In the genomic region with DNA sequence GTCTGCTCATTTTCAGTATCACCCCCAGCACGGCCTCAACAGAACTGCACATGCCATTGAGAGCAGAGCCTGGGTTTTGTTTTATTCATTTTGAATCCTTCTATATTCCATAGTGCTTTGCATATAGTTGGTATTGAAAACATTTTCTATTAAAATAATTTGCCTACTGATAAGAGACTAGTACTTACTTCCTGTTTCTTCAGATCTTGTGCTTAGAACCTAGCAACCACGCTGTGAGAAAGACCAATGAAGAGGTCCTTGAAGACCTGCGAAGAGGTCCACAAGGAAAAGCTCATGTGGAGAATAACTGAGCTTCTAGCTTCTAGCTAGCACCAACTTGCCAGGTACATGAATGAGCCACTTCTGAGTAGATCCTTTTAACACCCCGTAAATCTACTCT, we compare ENCODE assay signal across 18 cellular contexts. TPM values are rescaled to one million over a fixed set of nuclear protein-coding genes. Genes with fewer than 3 reads are reported as not detected.
DNase-seq lines count a peak whose midpoint lies in the region; ATAC-seq and TF ChIP-seq lines count a peak whose summit lies in the region.
"Had no signal": no experiment of that assay in that cellular context is flagged by ENCODE, and none has a peak within 500 bp of the region (broad histone marks: within the 10 kb centered on the region; RNA-seq: fewer than 3 reads in every experiment).

No MANE protein-coding gene starts in this region.

- H3K4me1 ChIP-seq in HUES64 (ENCODE audit: insufficient read depth, low read length), result no peaks in the 10 kb centered on the region
- no peaks in the 10 kb centered on the region for H3K4me1 ChIP-seq in ascending aorta

- H3K27ac Mint-ChIP-seq in activated B cell treated with CpG ODN at 0.5 μM for 24 hours, result peak overlapping the region; percentile 31
- H3K27ac Mint-ChIP-seq in activated CD4-positive, alpha-beta T cell treated with anti-CD3 and anti-CD28 coated beads, Interleukin-2, amount 10 ng/mL, durations not matched to agents 24 days and 14 days, result no peak overlapping the region
- H3K27ac Mint-ChIP-seq: CD4-positive, alpha-beta T cell; T-helper 1 cell treated with Interleukin-12 subunit alpha and Interleukin-12 subunit beta and Interleukin-4 antibody, amounts not matched to agents 30 μg/mL and 1 μg/mL, for 36 hours had no signal

- no peak overlapping the region for H3K4me3 Mint-ChIP-seq in activated B cell treated with CpG ODN at 0.5 μM for 24 hours
- no peak overlapping the region for H3K4me3 Mint-ChIP-seq in activated CD4-positive, alpha-beta T cell treated with anti-CD3 and anti-CD28 coated beads, Interleukin-2, amount 10 ng/mL, durations not matched to agents 24 days and 14 days
- H3K4me3 Mint-ChIP-seq: CD4-positive, alpha-beta T cell; T-helper 1 cell treated with Interleukin-12 subunit alpha and Interleukin-12 subunit beta and Interleukin-4 antibody, amounts not matched to agents 30 μg/mL and 1 μg/mL, for 36 hours had no signal

- no peaks in the 10 kb centered on the region for H3K27me3 Mint-ChIP-seq in activated B cell treated with CpG ODN at 0.5 μM for 24 hours
- H3K27me3 Mint-ChIP-seq in activated CD4-positive, alpha-beta T cell treated with anti-CD3 and anti-CD28 coated beads, Interleukin-2, amount 10 ng/mL, durations not matched to agents 24 days and 14 days, result no peaks in the 10 kb centered on the region
- H3K27me3 Mint-ChIP-seq: CD4-positive, alpha-beta T cell had no signal

- no peak overlapping the region for H3K9ac ChIP-seq in HUES64 (ENCODE audit: low read depth, low read length)
- H3K9ac ChIP-seq: SK-N-SH had no signal

- H3K9me3 Mint-ChIP-seq in activated B cell treated with CpG ODN at 0.5 μM for 24 hours, result no peaks in the 10 kb centered on the region
- no peaks in the 10 kb centered on the region for H3K9me3 Mint-ChIP-seq in activated CD4-positive, alpha-beta T cell treated with anti-CD3 and anti-CD28 coated beads, Interleukin-2, amount 10 ng/mL, durations not matched to agents 24 days and 14 days
- H3K9me3 Mint-ChIP-seq: CD4-positive, alpha-beta T cell; T-helper 1 cell treated with Interleukin-12 subunit alpha and Interleukin-12 subunit beta and Interleukin-4 antibody, amounts not matched to agents 30 μg/mL and 1 μg/mL, for 36 hours had no signal

- no peaks in the 10 kb centered on the region for H3K9me3 ChIP-seq in HUES64 (ENCODE audit: insufficient read depth, low read depth, low read length)
- no peaks in the 10 kb centered on the region for H3K9me3 ChIP-seq in ascending aorta
- H3K9me3 ChIP-seq: SK-N-SH had no signal

- peak; percentile 45 for ATAC-seq in activated B cell treated with CpG ODN at 0.5 μM for 24 hours (ENCODE audit: low read depth)
- no peak for ATAC-seq in GM18511 (IDR thresholded peaks at IDR 0.05; ENCODE audit: unreplicated experiment)
- ATAC-seq: HepG2 had no signal

- H3K27me3 ChIP-seq in HUES64 (ENCODE audit: insufficient read depth, low read length) (no peaks in the 10 kb centered on the region), ascending aorta (no peaks in the 10 kb centered on the region)

- TF ChIP-seq CTCF in GM12865 (IDR thresholded peaks at IDR 0.05; ENCODE audit: insufficient read depth, low read depth, low read length, missing control alignments) (no peak), activated B cell treated with CpG ODN at 0.5 μM for 24 hours (IDR thresholded peaks at IDR 0.05) (no peak), ascending aorta (IDR thresholded peaks at IDR 0.05) (no peak)

- H3K4me3 ChIP-seq in GM12865 (ENCODE audit: low read depth, low read length) (no peak overlapping the region), HUES64 (ENCODE audit: low read length) (no peak overlapping the region), ascending aorta (no peak overlapping the region)

- H3K36me3 ChIP-seq in HUES64 (ENCODE audit: insufficient read depth, low read length) (peaks cover 26% of the 10 kb centered on the region; the same call in 1 of the 2 replicates), ascending aorta (peaks cover 4 to 18% of the 10 kb centered on the region in 2 donors)

- intact Hi-C loops in activated B cell treated with CpG ODN at 0.5 μM for 24 hours (cut with micrococcal nuclease) (no loop called here), ascending aorta (cut with DNase I) (no loop called here)
- intact Hi-C loops in activated CD4-positive, alpha-beta T cell treated with anti-CD3 and anti-CD28 coated beads, Interleukin-2, amount 10 ng/mL, durations not matched to agents 24 days and 14 days (cut with micrococcal nuclease), result no loop called here

- peaks cover 12% of the 10 kb centered on the region for H3K4me1 Mint-ChIP-seq in activated B cell treated with CpG ODN at 0.5 μM for 24 hours
- H3K4me1 Mint-ChIP-seq in activated CD4-positive, alpha-beta T cell treated with anti-CD3 and anti-CD28 coated beads, Interleukin-2, amount 10 ng/mL, durations not matched to agents 24 days and 14 days, result no peaks in the 10 kb centered on the region

- CTCF ChIA-PET in activated B cell treated with CpG ODN at 0.5 μM for 24 hours (lab: Charles Lee), result no interaction called here

- H3K36me3 Mint-ChIP-seq in activated B cell treated with CpG ODN at 0.5 μM for 24 hours (ENCODE audit: low read depth), result peaks cover 61% of the 10 kb centered on the region
- H3K36me3 Mint-ChIP-seq in activated CD4-positive, alpha-beta T cell treated with anti-CD3 and anti-CD28 coated beads, Interleukin-2, amount 10 ng/mL, durations not matched to agents 24 days and 14 days (ENCODE audit: low read depth), result peaks cover 11% of the 10 kb centered on the region

- peak; percentile 3 for DNase-seq in GM12865 (ENCODE audit: low read depth)
- DNase-seq in NCI-H1048 (lab: John Stamatoyannopoulos, UW), result peak; percentile 47
- no peak for DNase-seq in activated B cell treated with CpG ODN at 0.5 μM for 24 hours
- DNase-seq in ascending aorta (ENCODE audit: low spot score in 2 of 2), result no peak
- DNase-seq in NCI-H2196 treated with DMSO at 0.1 percent for 48 hours (lab: John Stamatoyannopoulos, UW; ENCODE audit: unreplicated experiment), result no peak
- no peak for DNase-seq in activated CD4-positive, alpha-beta T cell treated with anti-CD3 and anti-CD28 coated beads, Interleukin-2, amount 10 ng/mL, durations not matched to agents 24 days and 14 days
- DNase-seq: AML-193; CD4-positive, alpha-beta T cell; DMS79 treated with DMSO at 0.1 percent for 48 hours; GOT3; NCI-H1092; NCI-H446 treated with DMSO at 0.1 percent for 48 hours; NCI-H82; SK-N-SH had no signal

- 91% methylated on average over 4 of the region's 4 CpGs for WGBS in HUES64

- H3K27ac ChIP-seq in HUES64 (ENCODE audit: low read depth, low read length) (0 out of 2 replicates have a peak overlapping the region, but pooled peaks have one; percentile 30), ascending aorta (no peak overlapping the region)

- POLR2A ChIA-PET in activated B cell treated with CpG ODN at 0.5 μM for 24 hours (lab: Charles Lee), result no interaction called here

RNA-seq across cellular contexts. Expression of a gene that starts 49.1 kb away (rescaled TPM):
- polyA plus RNA-seq in HUES64 (2013, experiment 1 of 2), result 212 TPM
- 190 TPM for polyA plus RNA-seq in HUES64 (2013, experiment 2 of 2)
- total RNA-seq in activated B cell treated with CpG ODN at 0.5 μM for 24 hours (140 and 168 TPM in 2 replicates), ascending aorta (35.9 TPM)
- total RNA-seq in activated CD4-positive, alpha-beta T cell treated with anti-CD3 and anti-CD28 coated beads, Interleukin-2, amount 10 ng/mL, durations not matched to agents 24 days and 14 days, result 183 and 192 TPM in 2 replicates

Comparison
In these comparisons a context has a peak if more than half of its experiments do, and no peak if none do; other contexts are left out.
1. DNase-seq: peak in GM12865 (single experiment) and NCI-H1048 (single experiment); none in activated B cell treated with CpG ODN at 0.5 μM for 24 hours (single experiment), ascending aorta (0 of 2), NCI-H2196 treated with DMSO at 0.1 percent for 48 hours (single experiment) and activated CD4-positive, alpha-beta T cell treated with anti-CD3 and anti-CD28 coated beads, Interleukin-2, amount 10 ng/mL, durations not matched to agents 24 days and 14 days (single experiment).